8 cellular contexts compared by ENCODE assay signal in the genomic region with DNA sequence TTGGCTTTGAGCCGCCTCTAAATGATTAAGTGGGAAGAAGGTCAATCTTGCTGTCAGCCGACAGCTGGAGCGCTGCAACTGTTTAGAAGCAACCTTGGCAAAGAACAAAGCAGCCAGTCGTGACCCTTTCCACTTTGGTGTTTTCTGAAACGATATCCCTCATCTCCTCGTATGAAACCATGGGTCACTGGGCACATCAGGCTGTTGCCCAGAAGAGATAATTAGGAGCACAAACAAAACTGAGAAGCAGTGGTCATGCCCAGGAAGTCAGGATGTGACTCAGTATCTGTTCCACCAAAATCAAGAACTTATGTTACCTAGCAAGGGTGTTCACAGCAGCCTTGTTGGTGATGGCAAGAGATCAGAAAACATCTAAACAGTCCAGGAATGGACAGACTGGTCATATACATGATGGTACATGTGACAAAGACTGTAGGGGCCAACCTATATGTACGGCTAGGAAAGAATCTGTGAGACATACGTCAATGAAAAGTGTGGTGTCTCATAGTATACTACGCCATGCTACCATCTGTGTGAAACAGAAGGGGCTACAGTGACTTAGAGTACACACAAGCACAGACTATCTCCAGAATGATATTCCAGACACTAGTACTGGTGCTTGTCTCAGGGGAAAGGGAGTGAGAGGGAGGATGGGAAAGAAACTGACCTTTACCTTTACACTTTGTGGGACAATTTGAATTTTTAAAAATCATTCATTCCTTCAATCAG. TPM values are rescaled to one million over a fixed set of nuclear protein-coding genes. Genes with fewer than 3 reads are reported as not detected.
DNase-seq lines count a peak whose midpoint lies in the region; ATAC-seq and TF ChIP-seq lines count a peak whose summit lies in the region.

No MANE protein-coding gene starts in this region.

- 0 out of 2 replicates have a peak overlapping the region, but pooled peaks have one; percentile 8 for H3K9ac ChIP-seq in SK-N-SH

- peak; percentile 14 for DNase-seq in DMS53 treated with DMSO at 0.1 percent for 48 hours (lab: John Stamatoyannopoulos, UW; ENCODE audit: unreplicated experiment)
- DNase-seq in SK-N-SH, result no peak
- no peak for DNase-seq in esophagus squamous epithelium (lab: John Stamatoyannopoulos, UW)
- DNase-seq in prostate gland (ENCODE audit: low spot score), result no peak
- no peak for DNase-seq in superior temporal gyrus (ENCODE audit: extremely low spot score)
- DNase-seq in GM10266 (ENCODE audit: extremely low spot score), result no peak

- peak overlapping the region; percentile 39 to 80 for H3K27ac ChIP-seq in SK-N-SH (ENCODE audit: low read depth in 2 of 2, low read length in 1 of 2)
- peak overlapping the region; percentile 80 to 90 (median 86) for H3K27ac ChIP-seq in esophagus squamous epithelium
- H3K27ac ChIP-seq in prostate gland, result peak overlapping the region; percentile 20 to 26

- CTCF ChIA-PET in SK-N-SH (lab: Yijun Ruan, JAX), result interaction anchor here (2.0 kb wide), 1 partner anchor 10 kb away, joined by 10 read pairs; no protein-coding TSS in a partner anchor

- POLR2A ChIA-PET in SK-N-SH (lab: Yijun Ruan, JAX), result no interaction called here

- TF ChIP-seq CTCF in SK-N-SH (IDR thresholded peaks at IDR 0.05) (no peak), esophagus squamous epithelium (IDR thresholded peaks at IDR 0.05) (no peak), prostate gland (IDR thresholded peaks at IDR 0.05) (no peak), GM10266 (IDR thresholded peaks at IDR 0.05; ENCODE audit: control insufficient read depth, insufficient read depth, low read depth, missing control alignments) (no peak)

- intact Hi-C loops in esophagus squamous epithelium (cut with DNase I), result no loop called here
- intact Hi-C loops in prostate gland (cut with DNase I), result no loop called here

- H3K9me2 ChIP-seq in SK-N-SH, result no peaks in the 10 kb centered on the region

- no peak for TF ChIP-seq EP300 in SK-N-SH (IDR thresholded peaks at IDR 0.05; ENCODE audit: borderline replicate concordance in 1 of 2, low read depth in 1 of 2, low read length in 1 of 2)

- ATAC-seq in HG02884 (IDR thresholded peaks at IDR 0.05; ENCODE audit: unreplicated experiment), result no peak
- no peak for ATAC-seq in HG03565 (IDR thresholded peaks at IDR 0.05; ENCODE audit: unreplicated experiment)

- H3K4me3 ChIP-seq in SK-N-SH (ENCODE audit: low read depth in 2 of 2, low read length in 1 of 2), result no peak overlapping the region
- H3K4me3 ChIP-seq in esophagus squamous epithelium, result no peak overlapping the region
- H3K4me3 ChIP-seq in prostate gland, result no peak overlapping the region

- H3K79me2 ChIP-seq in SK-N-SH (ENCODE audit: insufficient read depth), result no peaks in the 10 kb centered on the region

- TF ChIP-seq RAD21 in SK-N-SH (IDR thresholded peaks at IDR 0.05; ENCODE audit: low read length), result no peak

- no peak overlapping the region for H2AFZ ChIP-seq in SK-N-SH (ENCODE audit: low read depth)

- H3F3A ChIP-seq in SK-N-SH (replicated peaks; ENCODE audit: insufficient read depth), result peaks cover 10% of the 10 kb centered on the region

- no peaks in the 10 kb centered on the region for H3K27me3 ChIP-seq in SK-N-SH (ENCODE audit: insufficient read depth)
- no peaks in the 10 kb centered on the region for H3K27me3 ChIP-seq in esophagus squamous epithelium
- no peaks in the 10 kb centered on the region for H3K27me3 ChIP-seq in prostate gland (replicated peaks; ENCODE audit: insufficient read depth)

- peak overlapping the region; percentile 36; the same call in 1 of the 2 replicates for H3K4me2 ChIP-seq in SK-N-SH

- H3K4me1 ChIP-seq in SK-N-SH (ENCODE audit: control insufficient read depth in 1 of 2, insufficient read depth in 2 of 2, low read depth in 1 of 2, low read length in 1 of 2) (peaks cover 0 to 22% of the 10 kb centered on the region in 2 experiments), esophagus squamous epithelium (peaks cover 11 to 83% (median 36%) of the 10 kb centered on the region in 3 donors), prostate gland (replicated peaks) (no peaks in the 10 kb centered on the region)

- H4K20me1 ChIP-seq in SK-N-SH (ENCODE audit: insufficient read depth), result no peaks in the 10 kb centered on the region

- 63% methylated on average over 9 of the region's 9 CpGs for WGBS in SK-N-SH (ENCODE audit: low lambda C conversion rate)
- WGBS in esophagus squamous epithelium, 2 donors, result 68% methylated on average over 9 of the region's 9 CpGs
- WGBS in prostate gland, result 78% methylated on average over 9 of the region's 9 CpGs

- no peak for TF ChIP-seq POLR2A in esophagus squamous epithelium (IDR thresholded peaks at IDR 0.05)
- no peak for TF ChIP-seq POLR2A in prostate gland (IDR thresholded peaks at IDR 0.05)

- H3K9me3 ChIP-seq in SK-N-SH, result no peaks in the 10 kb centered on the region
- H3K9me3 ChIP-seq in esophagus squamous epithelium, result no peaks in the 10 kb centered on the region
- H3K9me3 ChIP-seq in prostate gland, result no peaks in the 10 kb centered on the region

- H3K36me3 ChIP-seq in SK-N-SH (replicated peaks in 1 of 2; ENCODE audit: control insufficient read depth in 1 of 2, insufficient read depth in 2 of 2, low read length in 1 of 2) (peaks cover 32 to 48% of the 10 kb centered on the region in 2 experiments), esophagus squamous epithelium (peaks cover 12 to 64% (median 14%) of the 10 kb centered on the region in 3 donors), prostate gland (no peaks in the 10 kb centered on the region)

TF ChIP-seq in SK-N-SH, 30 proteins besides CTCF, POLR2A, EP300 and RAD21:
- TF ChIP-seq TCF12 (IDR thresholded peaks at IDR 0.05) (peak; percentile 67; the same call in 1 of the 2 replicates), YY1 (IDR thresholded peaks at IDR 0.05; ENCODE audit: low read depth) (no peak)

RNA-seq across cellular contexts. Expression of a gene that starts 22.4 kb away (rescaled TPM):
- polyA plus RNA-seq in SK-N-SH (2012; rRNA removed), result 22.1 and 24.7 TPM in 2 replicates
- 28.2 and 28.6 TPM in 2 replicates for polyA plus RNA-seq in SK-N-SH (2012; cell fraction: cytosol; rRNA removed)
- polyA plus RNA-seq in SK-N-SH (2012; cell fraction: nucleus; rRNA removed), result 11.1 and 13.0 TPM in 2 replicates
- total RNA-seq in esophagus squamous epithelium (10 to 100 TPM; 20.4 to 52.8 (median 32.5) TPM), prostate gland (10 to 100 TPM; 15.5 to 42.7 TPM)

RNA-seq across cellular contexts. Expression of a gene that starts 40.2 kb away (rescaled TPM):
- polyA plus RNA-seq in SK-N-SH (2012; rRNA removed), result 2.1 and 2.5 TPM in 2 replicates
- 1.7 and 2.5 TPM in 2 replicates for polyA plus RNA-seq in SK-N-SH (2012; cell fraction: cytosol; rRNA removed)
- polyA plus RNA-seq in SK-N-SH (2012; cell fraction: nucleus; rRNA removed), result 5.5 and 5.7 TPM in 2 replicates
- 10 to 100 TPM; 25.1 to 57.8 (median 42.7) TPM for total RNA-seq in esophagus squamous epithelium
- 10 to 100 TPM; 14.2 to 26.4 TPM for total RNA-seq in prostate gland

Comparison
In these comparisons a context has a peak if more than half of its experiments do, and no peak if none do; other contexts are left out.
1. H3K27ac ChIP-seq: peak in every context shown above with its lines; median percentile 86 in esophagus squamous epithelium; 60 in SK-N-SH; 23 in prostate gland.